1 cellular context compared by ENCODE assay signal in genomic region chr10:119445311-119445934, GRCh38.
TF ChIP-seq lines count a peak whose summit lies in the region.

No MANE protein-coding gene starts in this region.

TF ChIP-seq in HepG2, 621 proteins besides CTCF, POLR2A, EP300 and RAD21 (continued from another document):
- TF ChIP-seq ZNF263 (CRISPR knock-in tag; IDR thresholded peaks at IDR 0.05) (no peak), THAP9 (CRISPR knock-in tag; IDR thresholded peaks at IDR 0.05; ENCODE audit: borderline replicate concordance) (peak; percentile 23; the same call in 1 of the 2 replicates), FOXA3 (CRISPR knock-in tag; IDR thresholded peaks at IDR 0.05) (no peak), TOE1 (CRISPR knock-in tag; IDR thresholded peaks at IDR 0.05) (no peak), RELA (CRISPR knock-in tag; IDR thresholded peaks at IDR 0.05) (no peak), ZNF256 (CRISPR knock-in tag; conservative IDR thresholded peaks at IDR 0.05) (no peak), POLR2G (IDR thresholded peaks at IDR 0.05; ENCODE audit: low read depth, low read length) (no peak), HDAC6 (IDR thresholded peaks at IDR 0.05; ENCODE audit: low read depth, low read length) (no peak), HNF1A (IDR thresholded peaks at IDR 0.05; ENCODE audit: low read depth) (no peak), HNF1A (CRISPR knock-in tag; IDR thresholded peaks at IDR 0.05; ENCODE audit: borderline replicate concordance) (no peak), STAG1 (CRISPR knock-in tag; IDR thresholded peaks at IDR 0.05) (peak; percentile 91), BHLHE40 (IDR thresholded peaks at IDR 0.05; ENCODE audit: low read length) (0 out of 2 replicates have a peak, but pooled peaks have one; percentile 10), SALL1 (CRISPR knock-in tag; IDR thresholded peaks at IDR 0.05) (0 out of 2 replicates have a peak, but pooled peaks have one; percentile 9), KDM2A (CRISPR knock-in tag; IDR thresholded peaks at IDR 0.05; ENCODE audit: borderline replicate concordance, low read depth) (peak; percentile 26; the same call in 1 of the 2 replicates), HMGXB3 (CRISPR knock-in tag; IDR thresholded peaks at IDR 0.05; ENCODE audit: borderline replicate concordance) (no peak), GATA4 (IDR thresholded peaks at IDR 0.05; ENCODE audit: borderline replicate concordance, low read depth) (no peak), TOPORS (CRISPR knock-in tag; IDR thresholded peaks at IDR 0.05) (no peak), ZNF253 (CRISPR knock-in tag; IDR thresholded peaks at IDR 0.05; ENCODE audit: borderline replicate concordance) (no peak), GABPA (IDR thresholded peaks at IDR 0.05; ENCODE audit: low read depth, low read length) (no peak), GABPA (CRISPR knock-in tag; IDR thresholded peaks at IDR 0.05; ENCODE audit: low read depth) (no peak)
